ENCODE assay signal across 22 cellular contexts in the genomic region with DNA sequence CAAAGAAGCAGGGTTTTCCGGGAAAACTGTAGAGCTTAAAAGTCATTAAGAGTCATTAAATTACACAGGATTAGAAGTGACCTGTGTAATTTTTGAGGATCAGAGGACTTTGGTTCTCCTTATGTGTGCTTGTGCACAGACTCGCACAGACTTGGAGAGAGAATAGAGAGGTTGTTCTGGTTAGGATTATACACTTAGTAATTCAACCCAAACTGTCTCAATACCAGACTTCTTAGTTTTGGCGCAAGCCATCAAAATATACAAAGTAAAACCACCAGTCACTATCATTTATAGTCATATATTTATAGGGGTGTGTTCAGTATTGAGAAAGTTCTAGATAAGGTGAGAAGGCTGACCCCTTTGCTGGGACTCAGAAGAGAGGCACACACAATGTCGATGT.
A peak's percentile ranks its signal among the peaks of the same experiment; 100 is the strongest.
DNase-seq lines count a peak whose midpoint lies in the region; ATAC-seq and TF ChIP-seq lines count a peak whose summit lies in the region.
"Had no signal": no experiment of that assay in that cellular context is flagged by ENCODE, and none has a peak within 500 bp of the region (broad histone marks: within the 10 kb centered on the region; RNA-seq: fewer than 3 reads in every experiment).

No MANE protein-coding gene starts in this region.

- peak; percentile 5 for DNase-seq in HCEC 1CT
- peak; percentile 42 for DNase-seq in WERI-Rb-1
- DNase-seq in hepatocyte (ENCODE audit: low spot score): no peak
- DNase-seq in activated CD4-positive, alpha-beta T cell treated with anti-CD3 and anti-CD28 coated beads for 48 hours: no peak
- no peak for DNase-seq in suprapubic skin (ENCODE audit: low spot score in 2 of 2)
- no peak for DNase-seq in HAP-1 (ENCODE audit: low spot score in 2 of 2)
- DNase-seq: CD4-positive, alpha-beta T cell; COR-L47; DMS 273 treated with DMSO at 0.1 percent for 48 hours; DMS79 treated with DMSO at 0.1 percent for 48 hours; GOT3; KG1; NCI-H1105; NCI-H146; NCI-H2029; NCI-H510A treated with DMSO at 0.1 percent for 48 hours; NCI-H774 had no signal

- H3K4me1 Mint-ChIP-seq in stimulated activated memory B cell treated with anti-CD40 and anti-IgM and Interleukin-4, amounts not matched to agents 10 μg/mL and 1 μg/mL and 100 μg/mL, for 72 hours: peaks cover 39% of the 10 kb centered on the region

- TF ChIP-seq POLR2A in suprapubic skin (IDR thresholded peaks at IDR 0.05): no peak

- no peaks in the 10 kb centered on the region for H3K36me3 ChIP-seq in WERI-Rb-1
- no peaks in the 10 kb centered on the region for H3K36me3 ChIP-seq in hepatocyte (replicated peaks; ENCODE audit: insufficient read depth, low read depth)
- H3K36me3 ChIP-seq in suprapubic skin: no peaks in the 10 kb centered on the region
- no peaks in the 10 kb centered on the region for H3K36me3 ChIP-seq in HAP-1 (replicated peaks)
- H3K36me3 ChIP-seq: BLaER1, SJSA1 had no signal

- no peaks in the 10 kb centered on the region for H3K4me1 ChIP-seq in hepatocyte (ENCODE audit: insufficient read depth)
- no peaks in the 10 kb centered on the region for H3K4me1 ChIP-seq in suprapubic skin
- H3K4me1 ChIP-seq in HAP-1: no peaks in the 10 kb centered on the region

- TF ChIP-seq CTCF in WERI-Rb-1 (IDR thresholded peaks at IDR 0.05; ENCODE audit: low read depth, low read length) (no peak), hepatocyte (IDR thresholded peaks at IDR 0.05; ENCODE audit: poor library complexity) (no peak), suprapubic skin (IDR thresholded peaks at IDR 0.05) (no peak)

- H3K27me3 ChIP-seq in WERI-Rb-1 (ENCODE audit: insufficient read depth, low read depth, severe bottlenecking) (no peaks in the 10 kb centered on the region), hepatocyte (peaks cover 9% of the 10 kb centered on the region), suprapubic skin (no peaks in the 10 kb centered on the region), HAP-1 (ENCODE audit: low read depth) (no peaks in the 10 kb centered on the region)
- H3K27me3 ChIP-seq: BLaER1, SJSA1 had no signal

- 56% methylated on average over 4 of the region's 4 CpGs for WGBS in hepatocyte (ENCODE audit: low lambda C conversion rate, missing lambda C conversion rate)
- 56% methylated on average over 4 of the region's 4 CpGs for WGBS in suprapubic skin

- peak overlapping the region; percentile 65 for H3K4me2 ChIP-seq in hepatocyte
- H3K4me2 ChIP-seq: BLaER1 had no signal

- TF ChIP-seq EP300 in suprapubic skin (IDR thresholded peaks at IDR 0.05): no peak

- H3K9me3 Mint-ChIP-seq in stimulated activated memory B cell treated with anti-CD40 and anti-IgM and Interleukin-4, amounts not matched to agents 10 μg/mL and 1 μg/mL and 100 μg/mL, for 72 hours: peaks cover 15% of the 10 kb centered on the region
- H3K9me3 Mint-ChIP-seq: CD4-positive, alpha-beta T cell had no signal

- H3K27me3 Mint-ChIP-seq in stimulated activated memory B cell treated with anti-CD40 and anti-IgM and Interleukin-4, amounts not matched to agents 10 μg/mL and 1 μg/mL and 100 μg/mL, for 72 hours: no peaks in the 10 kb centered on the region

- H3K4me3 ChIP-seq in WERI-Rb-1 (ENCODE audit: low read depth, low read length): peak overlapping the region; percentile 25
- no peak overlapping the region for H3K4me3 ChIP-seq in hepatocyte
- no peak overlapping the region for H3K4me3 ChIP-seq in suprapubic skin
- H3K4me3 ChIP-seq in HAP-1: no peak overlapping the region
- H3K4me3 ChIP-seq: BLaER1, GM12878, SJSA1 had no signal

- H3K27ac Mint-ChIP-seq in stimulated activated memory B cell treated with anti-CD40 and anti-IgM and Interleukin-4, amounts not matched to agents 10 μg/mL and 1 μg/mL and 100 μg/mL, for 72 hours: peak overlapping the region; percentile 28
- H3K27ac Mint-ChIP-seq: CD4-positive, alpha-beta T cell had no signal

- peaks cover 5% of the 10 kb centered on the region for H3K9me3 ChIP-seq in WERI-Rb-1 (ENCODE audit: severe bottlenecking)
- no peaks in the 10 kb centered on the region for H3K9me3 ChIP-seq in hepatocyte (ENCODE audit: low read depth)
- H3K9me3 ChIP-seq in suprapubic skin: no peaks in the 10 kb centered on the region
- no peaks in the 10 kb centered on the region for H3K9me3 ChIP-seq in HAP-1
- H3K9me3 ChIP-seq: BLaER1, SJSA1 had no signal

- in situ Hi-C loops in HAP-1 (cut with MboI; ENCODE audit: low sequenced_read_pairs): no loop called here

- H4K20me1 ChIP-seq in hepatocyte (ENCODE audit: insufficient read depth, poor library complexity, severe bottlenecking): no peaks in the 10 kb centered on the region
- H4K20me1 ChIP-seq: BLaER1 had no signal

- H3K9me2 ChIP-seq in hepatocyte (replicated peaks; ENCODE audit: insufficient read depth): no peaks in the 10 kb centered on the region

- H3K27ac ChIP-seq in WERI-Rb-1 (peak overlapping the region; percentile 78), hepatocyte (peak overlapping the region; percentile 36), suprapubic skin (no peak overlapping the region)
- H3K27ac ChIP-seq: BLaER1, SJSA1 had no signal

- no peak overlapping the region for H2AFZ ChIP-seq in hepatocyte

- H3K4me3 Mint-ChIP-seq in stimulated activated memory B cell treated with anti-CD40 and anti-IgM and Interleukin-4, amounts not matched to agents 10 μg/mL and 1 μg/mL and 100 μg/mL, for 72 hours: no peak overlapping the region
- H3K4me3 Mint-ChIP-seq: CD4-positive, alpha-beta T cell had no signal

- no peaks in the 10 kb centered on the region for H3K79me2 ChIP-seq in hepatocyte

- no peaks in the 10 kb centered on the region for H3K36me3 Mint-ChIP-seq in stimulated activated memory B cell treated with anti-CD40 and anti-IgM and Interleukin-4, amounts not matched to agents 10 μg/mL and 1 μg/mL and 100 μg/mL, for 72 hours

- no peak for ATAC-seq in stimulated activated memory B cell treated with anti-CD40 and anti-IgM and Interleukin-4, amounts not matched to agents 10 μg/mL and 1 μg/mL and 100 μg/mL, for 72 hours
- ATAC-seq in HG03025 (IDR thresholded peaks at IDR 0.05; ENCODE audit: low FRiP score, unreplicated experiment): no peak
- ATAC-seq: GM12878 had no signal

Comparison
In these comparisons a context has a peak if more than half of its experiments do, and no peak if none do; other contexts are left out.
1. DNase-seq: peak in HCEC 1CT (single experiment) and WERI-Rb-1 (single experiment); none in hepatocyte (single experiment), activated CD4-positive, alpha-beta T cell treated with anti-CD3 and anti-CD28 coated beads for 48 hours (single experiment), suprapubic skin (0 of 2) and HAP-1 (0 of 2).